Comparison of ENCODE assay signal across 8 cellular contexts in the genomic region with DNA sequence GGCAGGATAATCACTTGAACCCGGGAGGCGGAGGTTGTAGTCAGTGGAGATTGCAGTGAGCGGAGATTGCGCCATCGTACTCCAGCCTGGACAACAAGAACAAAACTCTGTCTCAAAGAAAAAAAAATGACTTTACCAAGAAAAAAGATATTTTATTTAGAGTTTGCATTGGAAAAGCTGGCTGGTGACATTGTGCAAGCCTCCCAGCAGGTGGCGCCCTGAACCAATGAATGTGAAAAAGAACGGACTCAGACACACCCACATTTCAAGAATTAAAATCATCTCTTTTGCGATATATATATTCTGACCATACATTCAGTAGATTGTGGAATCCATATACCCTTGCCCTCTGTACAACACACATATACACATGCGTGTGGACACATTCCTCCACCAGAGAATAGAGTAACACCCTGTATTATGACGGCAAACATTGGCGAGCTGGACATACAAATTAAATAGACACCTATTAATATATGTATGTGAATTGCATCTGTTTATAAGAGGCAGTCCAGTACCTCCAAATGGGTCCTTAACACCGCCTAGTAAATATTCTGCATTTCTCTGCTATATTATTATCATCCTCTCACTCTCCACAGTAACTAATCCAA. TPM values are rescaled to one million over a fixed set of nuclear protein-coding genes. Genes with fewer than 3 reads are reported as not detected.
DNase-seq lines count a peak whose midpoint lies in the region; ATAC-seq and TF ChIP-seq lines count a peak whose summit lies in the region.

No MANE protein-coding gene starts in this region.

- H3K4me1 ChIP-seq in right atrium auricular region (no peaks in the 10 kb centered on the region), gastrocnemius medialis (no peaks in the 10 kb centered on the region)

- no peak overlapping the region for H3K27ac Mint-ChIP-seq in T-helper 17 cell

- in situ Hi-C loops in gastrocnemius medialis (cut with MboI; ENCODE audit: low sequenced_read_pairs in 4 of 4), result no loop called here

- no peak overlapping the region for H3K27ac ChIP-seq in right atrium auricular region
- H3K27ac ChIP-seq in gastrocnemius medialis, result no peak overlapping the region

- H3K9me3 ChIP-seq in T-helper 17 cell (ENCODE audit: control insufficient read depth, low read length, poor library complexity, severe bottlenecking) (no peaks in the 10 kb centered on the region), right atrium auricular region (no peaks in the 10 kb centered on the region), gastrocnemius medialis (no peaks in the 10 kb centered on the region)

- H3K4me3 ChIP-seq in GM12864 (ENCODE audit: low read depth, low read length) (no peak overlapping the region), right atrium auricular region (no peak overlapping the region), gastrocnemius medialis (no peak overlapping the region)

- no peaks in the 10 kb centered on the region for H3K4me1 Mint-ChIP-seq in T-helper 17 cell

- H3K4me3 Mint-ChIP-seq in T-helper 17 cell, result no peak overlapping the region

- peaks cover 7% of the 10 kb centered on the region for H3K27me3 Mint-ChIP-seq in T-helper 17 cell

- intact Hi-C loops in gastrocnemius medialis (cut with DNase I; ENCODE audit: low total_unique reads), result loop anchor here (5.0 kb wide), 1 partner anchor 80 kb away; no protein-coding TSS in a partner anchor

- TF ChIP-seq POLR2A in gastrocnemius medialis (IDR thresholded peaks at IDR 0.05), result no peak

- peak; percentile 84 for TF ChIP-seq CTCF in GM12864 (IDR thresholded peaks at IDR 0.05; ENCODE audit: low read depth, low read length, missing control alignments)
- TF ChIP-seq CTCF in LNCAP (IDR thresholded peaks at IDR 0.05), result peak; percentile 97
- TF ChIP-seq CTCF in right atrium auricular region (IDR thresholded peaks at IDR 0.05), result peak; percentile 55 to 80
- TF ChIP-seq CTCF in gastrocnemius medialis (IDR thresholded peaks at IDR 0.05 in 4 of 5, conservative IDR thresholded peaks at IDR 0.05 in 1 of 5), result peak; percentile 43 to 70 (median 57)

- peak; percentile 58 for ATAC-seq in T-helper 17 cell
- no peak for ATAC-seq in gastrocnemius medialis
- no peak for ATAC-seq in HG02763 (IDR thresholded peaks at IDR 0.05; ENCODE audit: unreplicated experiment)
- ATAC-seq in GM21786 (IDR thresholded peaks at IDR 0.05; ENCODE audit: unreplicated experiment), result no peak

- no peaks in the 10 kb centered on the region for H3K36me3 ChIP-seq in right atrium auricular region
- H3K36me3 ChIP-seq in gastrocnemius medialis, result no peaks in the 10 kb centered on the region

- H3K27me3 ChIP-seq in right atrium auricular region (no peaks in the 10 kb centered on the region), gastrocnemius medialis (no peaks in the 10 kb centered on the region)

- H3K36me3 Mint-ChIP-seq in T-helper 17 cell (ENCODE audit: low read depth), result peaks cover 3% of the 10 kb centered on the region

- peak; percentile 12 for DNase-seq in GM12864 (ENCODE audit: low read depth)
- peak; percentile 41 to 59 (median 42) for DNase-seq in T-helper 17 cell
- DNase-seq in anterior cingulate cortex (lab: John Stamatoyannopoulos, UW), result peak in 49 of 58 donors; percentile 2 to 66 (median 25)
- DNase-seq in right atrium auricular region (ENCODE audit: low spot score), result no peak
- DNase-seq in gastrocnemius medialis, result peak; percentile 4 to 11

RNA-seq across cellular contexts. Expression of gene CADM3, which starts 39.0 kb away (rescaled TPM):
- total RNA-seq in T-helper 17 cell, result not detected
- 10 to 100 TPM in 1 of 2 donors, 1 to 10 TPM in 1; 4.0 to 12.5 TPM for total RNA-seq in right atrium auricular region
- 1 to 10 TPM in 2 of 4 donors, under 1 TPM in 1, not detected in 1; 0.76 to 1.2 (median 1.0) TPM for total RNA-seq in gastrocnemius medialis

RNA-seq across cellular contexts. Expression of gene AIM2, which starts 55.8 kb away (rescaled TPM):
- total RNA-seq in T-helper 17 cell, result 1 to 10 TPM; 3.4 to 6.0 TPM
- not detected for total RNA-seq in right atrium auricular region
- not detected for total RNA-seq in gastrocnemius medialis
